In genomic region chrX:48181882-48182281, GRCh38 we compare ENCODE assay signal across 10 cellular contexts. TPM values are rescaled to one million over a fixed set of nuclear protein-coding genes. Genes with fewer than 3 reads are reported as not detected.
"Had no signal": no experiment of that assay in that cellular context is flagged by ENCODE, and none has a peak within 500 bp of the region (broad histone marks: within the 10 kb centered on the region; RNA-seq: fewer than 3 reads in every experiment).

No MANE protein-coding gene starts in this region.

RNA-seq across cellular contexts. Expression of gene SSX5, which starts 14.7 kb away (rescaled TPM):
- total RNA-seq: LHCN-M2, MCF 10A, NCI-H460, OCI-LY7, PC-9, Right ventricle myocardium inferior, RPMI7951, SJCRH30, SK-MEL-5, T-cell had no signal

RNA-seq across cellular contexts. Expression of gene SPACA5B, which starts 51.5 kb away (rescaled TPM):
- total RNA-seq: LHCN-M2, MCF 10A, NCI-H460, OCI-LY7, PC-9, Right ventricle myocardium inferior, RPMI7951, SJCRH30, SK-MEL-5, T-cell had no signal
